In the genomic region with DNA sequence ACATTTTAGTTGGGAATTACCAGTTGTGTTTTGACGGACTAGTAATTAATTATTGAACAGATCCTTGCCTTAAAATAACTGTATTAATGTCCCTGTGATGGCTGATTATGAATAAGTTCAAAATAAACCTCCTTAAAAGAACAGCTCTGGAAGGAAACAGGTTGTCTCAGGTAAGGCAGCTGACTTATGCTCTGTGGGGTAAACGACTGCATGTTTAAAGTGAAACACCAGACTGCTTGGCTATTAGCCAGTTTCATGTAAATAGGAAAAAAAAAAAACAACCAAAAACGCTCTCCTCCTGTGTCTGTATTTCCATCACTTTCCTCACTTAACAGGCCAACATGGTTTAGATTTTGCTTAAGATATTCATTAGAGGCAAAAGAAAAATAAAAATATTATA, we compare ENCODE assay signal across 20 cellular contexts.
"Had no signal": no experiment of that assay in that cellular context is flagged by ENCODE, and none has a peak within 500 bp of the region (broad histone marks: within the 10 kb centered on the region; RNA-seq: fewer than 3 reads in every experiment).

No MANE protein-coding gene starts in this region.

- H3K9me3 ChIP-seq: ovary had no signal

- H2AFZ ChIP-seq: neural progenitor cell had no signal

- FAIRE-seq: kidney, small intestine, urothelium cell line had no signal

- H3K9ac ChIP-seq: neural progenitor cell had no signal

- ATAC-seq: effector memory CD8-positive, alpha-beta T cell; gastroesophageal sphincter; left cardiac atrium; left ventricle myocardium superior; natural killer cell treated with Interleukin-12 subunit alpha and Interleukin-12 subunit beta and Interleukin-15 and Interleukin-18, amount 100 ng/mL, for 72 hours had no signal

- H3K36me3 ChIP-seq: esophagus muscularis mucosa, gastroesophageal sphincter, neural progenitor cell, ovary, right atrium auricular region had no signal

- H3K27ac ChIP-seq: epithelial cell of prostate, esophagus muscularis mucosa, gastroesophageal sphincter, neural progenitor cell, ovary, right atrium auricular region had no signal

- H3K4me1 ChIP-seq: esophagus muscularis mucosa, gastroesophageal sphincter, neural progenitor cell, right atrium auricular region had no signal

- H3K4me3 ChIP-seq: esophagus muscularis mucosa, gastroesophageal sphincter, lung, neural progenitor cell, ovary, right atrium auricular region had no signal

- DNase-seq: effector memory CD8-positive, alpha-beta T cell; kidney; left cardiac atrium; left ventricle myocardium superior; mesenchymal stem cell; midbrain; nucleus accumbens; ovary; small intestine; stimulated activated CD4-positive, alpha-beta T cell treated with anti-CD3 and anti-CD28 coated beads, Interleukin-12 subunit alpha, Interleukin-12 subunit beta, amount 100 ng/mL, for 4 hours; stimulated activated naive CD4-positive, alpha-beta T cell treated with Interleukin-2 at 50 U/mL for 16 hours; trophoblast cell had no signal

- H3K4me2 ChIP-seq: neural progenitor cell had no signal

- H3K27me3 ChIP-seq: esophagus muscularis mucosa, neural progenitor cell, ovary, right atrium auricular region had no signal
